ENCODE assay signal across 1 cellular context in genomic region chr15:57045741-57046382, GRCh38.
TF ChIP-seq lines count a peak whose summit lies in the region.

No MANE protein-coding gene starts in this region.

TF ChIP-seq in GM12878, 131 proteins besides CTCF, POLR2A, EP300 and RAD21 (continued from another document):
- 0 out of 2 replicates have a peak, but pooled peaks have one; percentile 33 for TF ChIP-seq IRF4 (IDR thresholded peaks at IDR 0.05; ENCODE audit: low read depth, low read length)
- peak; percentile 90 for TF ChIP-seq EED (IDR thresholded peaks at IDR 0.05; ENCODE audit: low read depth)
- 0 out of 2 replicates have a peak, but pooled peaks have one; percentile 23 for TF ChIP-seq CBX5 (IDR thresholded peaks at IDR 0.05; ENCODE audit: low read depth)
- 0 out of 2 replicates have a peak, but pooled peaks have one; percentile 34 for TF ChIP-seq ZNF217 (IDR thresholded peaks at IDR 0.05)
- peak; percentile 17 for TF ChIP-seq SKIL (IDR thresholded peaks at IDR 0.05; ENCODE audit: low read depth, poor library complexity, severe bottlenecking)
- peak; percentile 57; the same call in 1 of the 2 replicates for TF ChIP-seq NFIC (IDR thresholded peaks at IDR 0.05; ENCODE audit: low read depth, low read length)
TF ChIP-seq in GM12878: peak in this region for 17.
